23 cellular contexts compared by ENCODE assay signal in the genomic region with DNA sequence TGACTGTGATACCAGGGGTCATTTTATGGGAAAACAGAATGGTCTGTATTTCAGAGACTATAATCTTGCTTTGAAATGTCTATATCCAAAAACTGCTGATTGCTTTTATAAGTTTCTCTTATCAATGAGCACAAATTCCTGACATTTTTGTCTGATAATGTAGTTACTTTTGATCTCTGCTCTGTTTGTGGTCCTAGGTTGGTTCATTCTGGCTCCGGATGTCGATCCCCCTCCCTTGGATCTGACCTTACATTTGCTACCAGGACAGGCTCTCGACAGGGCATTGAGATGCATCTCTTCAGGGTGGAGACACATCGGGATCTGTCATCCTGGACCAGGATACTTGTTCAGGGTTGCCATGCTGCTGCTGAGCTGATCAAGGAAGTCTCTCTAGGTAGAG.
"Had no signal": no experiment of that assay in that cellular context is flagged by ENCODE, and none has a peak within 500 bp of the region (broad histone marks: within the 10 kb centered on the region; RNA-seq: fewer than 3 reads in every experiment).

No MANE protein-coding gene starts in this region.

- H3K4me1 ChIP-seq: colonic mucosa had no signal

- H3K36me3 ChIP-seq: adrenal gland, colonic mucosa had no signal

- H3K9me3 ChIP-seq: adrenal gland, colonic mucosa, MG63 had no signal

- H3K4me3 ChIP-seq: adrenal gland, colonic mucosa, MG63 had no signal

- H3K27ac Mint-ChIP-seq: activated CD4-positive, alpha-beta T cell treated with anti-CD3 and anti-CD28 coated beads, Interleukin-2, amount 10 ng/mL, durations not matched to agents 24 days and 14 days; activated naive CD8-positive, alpha-beta T cell treated with anti-CD3 and anti-CD28 coated beads, Interleukin-2, amount 10 ng/mL, durations not matched to agents 7 days and 5 days; activated T-helper 2 cell treated with anti-CD3 and anti-CD28 coated beads, Interferon-gamma antibody, Interleukin-2, Interleukin-4, amounts not matched to agents 10 μg/mL and 5 μg/mL and 100 μg/mL, durations not matched to agents 14 hours and 24 hours and 36 hours; T-helper 1 cell treated with Interleukin-12 subunit alpha and Interleukin-12 subunit beta and Interleukin-4 antibody, amounts not matched to agents 30 μg/mL and 1 μg/mL, for 36 hours; WTC11 had no signal

- H3K9me3 Mint-ChIP-seq: activated CD4-positive, alpha-beta T cell treated with anti-CD3 and anti-CD28 coated beads, Interleukin-2, amount 10 ng/mL, durations not matched to agents 24 days and 14 days; activated naive CD8-positive, alpha-beta T cell treated with anti-CD3 and anti-CD28 coated beads, Interleukin-2, amount 10 ng/mL, durations not matched to agents 7 days and 5 days; activated T-helper 2 cell treated with anti-CD3 and anti-CD28 coated beads, Interferon-gamma antibody, Interleukin-2, Interleukin-4, amounts not matched to agents 10 μg/mL and 5 μg/mL and 100 μg/mL, durations not matched to agents 14 hours and 24 hours and 36 hours; T-helper 1 cell treated with Interleukin-12 subunit alpha and Interleukin-12 subunit beta and Interleukin-4 antibody, amounts not matched to agents 30 μg/mL and 1 μg/mL, for 36 hours had no signal

- H3K4me3 Mint-ChIP-seq: activated CD4-positive, alpha-beta T cell treated with anti-CD3 and anti-CD28 coated beads, Interleukin-2, amount 10 ng/mL, durations not matched to agents 24 days and 14 days; activated naive CD8-positive, alpha-beta T cell treated with anti-CD3 and anti-CD28 coated beads, Interleukin-2, amount 10 ng/mL, durations not matched to agents 7 days and 5 days; T-helper 1 cell treated with Interleukin-12 subunit alpha and Interleukin-12 subunit beta and Interleukin-4 antibody, amounts not matched to agents 30 μg/mL and 1 μg/mL, for 36 hours; WTC11 had no signal

- H3K27ac ChIP-seq: adrenal gland, colonic mucosa had no signal

- H3K27me3 Mint-ChIP-seq: activated CD4-positive, alpha-beta T cell treated with anti-CD3 and anti-CD28 coated beads, Interleukin-2, amount 10 ng/mL, durations not matched to agents 24 days and 14 days; activated naive CD8-positive, alpha-beta T cell treated with anti-CD3 and anti-CD28 coated beads, Interleukin-2, amount 10 ng/mL, durations not matched to agents 7 days and 5 days had no signal

- ATAC-seq: WTC11 had no signal

- H3K4me1 Mint-ChIP-seq: activated CD4-positive, alpha-beta T cell treated with anti-CD3 and anti-CD28 coated beads, Interleukin-2, amount 10 ng/mL, durations not matched to agents 24 days and 14 days; WTC11 had no signal

- H3K36me3 Mint-ChIP-seq: activated naive CD8-positive, alpha-beta T cell treated with anti-CD3 and anti-CD28 coated beads, Interleukin-2, amount 10 ng/mL, durations not matched to agents 7 days and 5 days had no signal

- H3K27me3 ChIP-seq: adrenal gland, colonic mucosa, MG63 had no signal

- DNase-seq: activated CD4-positive, alpha-beta T cell treated with anti-CD3 and anti-CD28 coated beads for 1 hour; activated CD4-positive, alpha-beta T cell treated with anti-CD3 and anti-CD28 coated beads, Interleukin-2, amount 10 ng/mL, durations not matched to agents 24 days and 14 days; activated CD4-positive, alpha-beta T cell treated with anti-CD3 and anti-CD28 coated beads, Interleukin-2, amount 50 U/mL, for 48 hours; activated gamma-delta T cell treated with Interleukin-2 at 50 U/mL for 16 hours; activated naive CD4-positive, alpha-beta T cell treated with anti-CD3 and anti-CD28 coated beads, Interleukin-2, amount 50 U/mL, for 16 hours; activated naive CD8-positive, alpha-beta T cell treated with anti-CD3 and anti-CD28 coated beads, Interleukin-2, amount 10 ng/mL, durations not matched to agents 7 days and 5 days; activated T-cell treated with anti-CD3 and anti-CD28 coated beads for 4 hours; activated T-cell treated with anti-CD3 and anti-CD28 coated beads, Interleukin-2, amount 50 U/mL, for 48 hours; adrenal gland; anterior cingulate cortex; cerebellar nuclear complex; colonic mucosa; MG63; NCI-H146; NCI-H187 treated with DMSO at 0.1 percent for 48 hours; NCI-H2081 treated with DMSO at 0.1 percent for 48 hours; NCI-H446; NCI-H524; SHP77 treated with DMSO at 0.1 percent for 48 hours; T-helper 9 cell had no signal
